ENCODE assay signal across 1 cellular context in genomic region chr5:76826416-76826815, GRCh38. TPM values are rescaled to one million over a fixed set of nuclear protein-coding genes. Genes with fewer than 3 reads are reported as not detected.
"Had no signal": no experiment of that assay in that cellular context is flagged by ENCODE, and none has a peak within 500 bp of the region (broad histone marks: within the 10 kb centered on the region; RNA-seq: fewer than 3 reads in every experiment).

No MANE protein-coding gene starts in this region.

RNA-seq across cellular contexts. Expression of gene S100Z, which starts 23.4 kb away (rescaled TPM):
- total RNA-seq: Right ventricle myocardium superior had no signal
